ENCODE assay signal across 24 cellular contexts in genomic region chr9:90631964-90632363, GRCh38. TPM values are rescaled to one million over a fixed set of nuclear protein-coding genes. Genes with fewer than 3 reads are reported as not detected.
"Had no signal": no experiment of that assay in that cellular context is flagged by ENCODE, and none has a peak within 500 bp of the region (broad histone marks: within the 10 kb centered on the region; RNA-seq: fewer than 3 reads in every experiment).

No MANE protein-coding gene starts in this region.

- H3K4me3 ChIP-seq: MG63, SJSA1, SK-N-MC had no signal

- ATAC-seq: HepG2 had no signal

- H3K36me3 ChIP-seq: MG63, SJSA1 had no signal

- H3K4me1 ChIP-seq: SJSA1 had no signal

- DNase-seq: IMR-90, Karpas-422, KG1, MG63, NCI-H1092, NCI-H1105 treated with DMSO at 0.1 percent for 48 hours, NCI-H1417 treated with DMSO at 0.1 percent for 48 hours, NCI-H146, NCI-H1694 treated with DMSO at 0.1 percent for 48 hours, NCI-H1930, NCI-H2081, NCI-H2107, NCI-H2227 treated with DMSO at 0.1 percent for 48 hours, NCI-H446 treated with DMSO at 0.1 percent for 48 hours, NCI-H510A treated with DMSO at 0.1 percent for 48 hours, NCI-H526, NCI-H774, Right ventricle myocardium superior, RPMI8226, SIG-M5 had no signal

- H3K9me3 ChIP-seq: MG63, SJSA1 had no signal

- H3K27ac ChIP-seq: SJSA1, SK-N-MC had no signal

- H3K27me3 ChIP-seq: MG63, SJSA1 had no signal

RNA-seq across cellular contexts. Expression of gene DIRAS2, which starts 10.7 kb away (rescaled TPM):
- total RNA-seq: HepG2, HT1080, IMR-90, Right ventricle myocardium superior, SJSA1 had no signal
- polyA plus RNA-seq: HepG2, IMR-90 had no signal
